1 cellular context compared by ENCODE assay signal in genomic region chr2:65608966-65609365, GRCh38.
TF ChIP-seq lines count a peak whose summit lies in the region.

No MANE protein-coding gene starts in this region.

TF ChIP-seq in GM23338, 12 proteins besides CTCF, POLR2A, EP300 and RAD21:
- TF ChIP-seq REST (IDR thresholded peaks at IDR 0.05; ENCODE audit: unreplicated experiment) (no peak), ZNF462 (CRISPR knock-in tag; IDR thresholded peaks at IDR 0.05) (no peak), ETS1 (IDR thresholded peaks at IDR 0.05) (no peak), EZH2phosphoT487 (IDR thresholded peaks at IDR 0.05; ENCODE audit: unreplicated experiment) (no peak), ZNF114 (CRISPR knock-in tag; IDR thresholded peaks at IDR 0.05) (no peak), JUNB (IDR thresholded peaks at IDR 0.05; ENCODE audit: unreplicated experiment) (no peak), STAT1 (IDR thresholded peaks at IDR 0.05; ENCODE audit: unreplicated experiment) (no peak), ZNF331 (CRISPR knock-in tag; IDR thresholded peaks at IDR 0.05; ENCODE audit: low read depth) (no peak), CREB1 (CRISPR knock-in tag; IDR thresholded peaks at IDR 0.05; ENCODE audit: low read depth) (no peak)
